Comparison of ENCODE assay signal across 11 cellular contexts in the genomic region with DNA sequence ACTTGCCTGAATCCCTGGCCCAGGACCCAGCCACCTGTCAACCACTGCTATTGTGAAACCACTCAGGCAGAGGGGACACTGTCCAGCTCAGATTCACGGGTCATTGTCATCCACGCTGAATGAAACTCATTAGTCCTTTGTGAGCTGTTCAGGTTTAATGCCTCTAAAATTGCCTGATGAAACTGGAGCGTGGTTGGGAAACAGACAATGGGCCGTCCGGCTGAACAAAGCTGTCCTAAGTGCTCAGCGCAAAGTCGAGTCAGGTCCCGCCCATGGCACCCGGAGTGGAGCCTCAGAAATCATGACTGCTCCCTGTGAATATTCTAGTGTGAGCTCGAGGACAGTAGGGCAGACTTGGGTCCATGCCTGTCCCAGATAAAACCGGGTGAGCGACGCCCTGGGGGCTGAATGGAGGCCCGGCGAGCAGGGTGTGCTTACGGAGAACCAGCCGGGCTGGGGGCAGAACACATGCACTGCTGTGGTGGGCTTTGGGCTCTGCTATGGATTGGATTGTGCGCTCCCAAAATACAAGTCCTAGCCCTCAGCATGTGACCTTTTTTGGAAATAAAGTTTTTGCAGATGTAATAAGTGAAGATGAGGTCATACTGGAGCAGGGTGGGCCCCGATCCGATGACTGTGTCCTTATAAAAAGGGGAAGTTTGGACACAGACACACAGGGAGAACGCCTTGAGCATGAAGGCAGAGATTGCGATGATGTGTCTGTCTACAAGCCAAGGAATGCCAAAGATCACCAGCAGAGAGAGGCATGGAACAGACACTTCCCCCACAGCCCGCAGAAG. TPM values are rescaled to one million over a fixed set of nuclear protein-coding genes. Genes with fewer than 3 reads are reported as not detected.
A peak's percentile ranks its signal among the peaks of the same experiment; 100 is the strongest.
DNase-seq lines count a peak whose midpoint lies in the region; ATAC-seq and TF ChIP-seq lines count a peak whose summit lies in the region.
"Had no signal": no experiment of that assay in that cellular context is flagged by ENCODE, and none has a peak within 500 bp of the region (broad histone marks: within the 10 kb centered on the region; RNA-seq: fewer than 3 reads in every experiment).

No MANE protein-coding gene starts in this region.

- H3K9me3 Mint-ChIP-seq in endodermal cell: no peaks in the 10 kb centered on the region
- H3K9me3 Mint-ChIP-seq: activated naive CD4-positive, alpha-beta T cell treated with anti-CD3 and anti-CD28 coated beads, Interleukin-2, amount 50 U/mL, for 72 hours had no signal

- peak; percentile 47 for DNase-seq in NCI-H2107 treated with DMSO at 0.1 percent for 48 hours (lab: John Stamatoyannopoulos, UW; ENCODE audit: unreplicated experiment)
- no peak for DNase-seq in endodermal cell
- DNase-seq in psoas muscle: peak in 1 of 2 donors; percentile 65
- no peak for DNase-seq in T-helper 1 cell
- no peak for DNase-seq in PC-9
- DNase-seq: NCI-H1436 treated with DMSO at 0.1 percent for 48 hours had no signal

- H3K36me3 ChIP-seq in endodermal cell (ENCODE audit: control insufficient read depth, insufficient read depth, low read length) (no peaks in the 10 kb centered on the region), psoas muscle (ENCODE audit: insufficient read depth in 1 of 2, low read depth in 1 of 2) (no peaks in the 10 kb centered on the region), PC-9 (ENCODE audit: low read depth) (no peaks in the 10 kb centered on the region)
- H3K36me3 ChIP-seq: thoracic aorta had no signal

- ATAC-seq in GM18868 (IDR thresholded peaks at IDR 0.05; ENCODE audit: unreplicated experiment) (peak; percentile 37), psoas muscle (peak; percentile 69 to 88 (median 84)), HG03571 (IDR thresholded peaks at IDR 0.05; ENCODE audit: unreplicated experiment) (no peak), GM19328 (IDR thresholded peaks at IDR 0.05; ENCODE audit: unreplicated experiment) (no peak)

- peaks cover 3% of the 10 kb centered on the region for H3K4me1 ChIP-seq in endodermal cell (ENCODE audit: control insufficient read depth, insufficient read depth, low read length)
- H3K4me1 ChIP-seq in psoas muscle: no peaks in the 10 kb centered on the region
- no peaks in the 10 kb centered on the region; the same call in 1 of the 2 replicates for H3K4me1 ChIP-seq in PC-9 (replicated peaks; ENCODE audit: insufficient read depth)

- BruUV-seq in PC-9 (replicated peaks; lab: Mats Ljungman, UMichigan): no TSS peak

- WGBS in endodermal cell (ENCODE audit: insufficient coverage in 1 of 2, insufficient read length in 1 of 2), 2 experiments: 94 to 96% methylated on average over 14 to 23 of the region's 23 CpGs
- 37 to 54% (median 41%) methylated on average over 23 of the region's 23 CpGs for WGBS in psoas muscle, 3 donors

- no peak overlapping the region for H3K4me2 ChIP-seq in PC-9

- H3K27ac ChIP-seq in endodermal cell (ENCODE audit: low read depth, low read length): peak overlapping the region; percentile 76
- no peak overlapping the region for H3K27ac ChIP-seq in psoas muscle
- no peak overlapping the region for H3K27ac ChIP-seq in PC-9
- H3K27ac ChIP-seq: thoracic aorta had no signal

- H4K20me1 ChIP-seq in PC-9 (ENCODE audit: insufficient read depth): no peaks in the 10 kb centered on the region

- no peaks in the 10 kb centered on the region for H3K36me3 Mint-ChIP-seq in endodermal cell (ENCODE audit: low read depth)
- H3K36me3 Mint-ChIP-seq: activated naive CD4-positive, alpha-beta T cell treated with anti-CD3 and anti-CD28 coated beads, Interleukin-2, amount 50 U/mL, for 72 hours had no signal

- H3K27ac Mint-ChIP-seq in endodermal cell: no peak overlapping the region
- H3K27ac Mint-ChIP-seq: activated naive CD4-positive, alpha-beta T cell treated with anti-CD3 and anti-CD28 coated beads, Interleukin-2, amount 50 U/mL, for 72 hours had no signal

- H3F3A ChIP-seq in PC-9 (ENCODE audit: insufficient read depth, low read depth): no peaks in the 10 kb centered on the region

- no peak overlapping the region for H3K9ac ChIP-seq in endodermal cell (ENCODE audit: extremely low read depth, low read length, poor library complexity, severe bottlenecking)

- POLR2A ChIA-PET in PC-9 (lab: Charles Lee; ENCODE audit: unreplicated experiment): no interaction called here

- no peaks in the 10 kb centered on the region for H3K9me2 ChIP-seq in PC-9 (ENCODE audit: insufficient read depth)

- peaks cover 2% of the 10 kb centered on the region for H3K27me3 Mint-ChIP-seq in endodermal cell (ENCODE audit: insufficient read depth)

- H3K4me3 ChIP-seq in endodermal cell (ENCODE audit: low read length) (no peak overlapping the region), psoas muscle (no peak overlapping the region), PC-9 (no peak overlapping the region)
- H3K4me3 ChIP-seq: thoracic aorta had no signal

- no peaks in the 10 kb centered on the region for H3K27me3 ChIP-seq in endodermal cell (ENCODE audit: control insufficient read depth, insufficient read depth, low read length, poor library complexity, severe bottlenecking)
- H3K27me3 ChIP-seq in psoas muscle (ENCODE audit: insufficient read depth in 3 of 3, low read length in 2 of 3): peaks cover 0 to 3% (median 0%) of the 10 kb centered on the region in 3 donors
- H3K27me3 ChIP-seq in PC-9 (ENCODE audit: insufficient read depth, low read depth): no peaks in the 10 kb centered on the region

- CTCF ChIA-PET in PC-9 (lab: Charles Lee): no interaction called here

- no peak for TF ChIP-seq CTCF in endodermal cell (conservative IDR thresholded peaks at IDR 0.05)
- no peak for TF ChIP-seq CTCF in psoas muscle (IDR thresholded peaks at IDR 0.05)
- no peak for TF ChIP-seq CTCF in PC-9 (conservative IDR thresholded peaks at IDR 0.05)

- intact Hi-C loops in psoas muscle (cut with DNase I) (no loop called here), PC-9 (cut with micrococcal nuclease; ENCODE audit: unreplicated experiment) (no loop called here)

- H3K79me2 ChIP-seq in PC-9 (ENCODE audit: low read depth): no peaks in the 10 kb centered on the region

- no peak overlapping the region for H2AFZ ChIP-seq in PC-9

- H3K9me3 ChIP-seq in endodermal cell (ENCODE audit: control insufficient read depth, low read length): no peaks in the 10 kb centered on the region
- H3K9me3 ChIP-seq in psoas muscle: no peaks in the 10 kb centered on the region
- H3K9me3 ChIP-seq in PC-9 (ENCODE audit: insufficient read depth, low read depth): no peaks in the 10 kb centered on the region
- H3K9me3 ChIP-seq: thoracic aorta had no signal

- peaks cover 23% of the 10 kb centered on the region for H3K4me1 Mint-ChIP-seq in endodermal cell

- no peak overlapping the region for H3K4me3 Mint-ChIP-seq in endodermal cell

RNA-seq across cellular contexts. Expression of a gene that starts 12.9 kb away (rescaled TPM):
- total RNA-seq in endodermal cell (10 to 100 TPM; 64.0 to 64.7 TPM), psoas muscle (1 to 10 TPM; 4.1 to 8.9 (median 7.8) TPM), PC-9 (2021) (92.1 and 96.6 TPM in 2 replicates)
- 52.7 TPM for polyA plus RNA-seq in endodermal cell (2013, experiment 1 of 2)
- polyA plus RNA-seq in endodermal cell (2013, experiment 2 of 2): 47.8 TPM
- polyA plus RNA-seq in psoas muscle: 1 to 10 TPM; 1.4 to 3.3 (median 2.5) TPM

Comparison
In these comparisons a context has a peak if more than half of its experiments do, and no peak if none do; other contexts are left out.
1. ATAC-seq: peak in GM18868 (single experiment) and psoas muscle (4 of 4); none in HG03571 (single experiment) and GM19328 (single experiment).